In the genomic region with DNA sequence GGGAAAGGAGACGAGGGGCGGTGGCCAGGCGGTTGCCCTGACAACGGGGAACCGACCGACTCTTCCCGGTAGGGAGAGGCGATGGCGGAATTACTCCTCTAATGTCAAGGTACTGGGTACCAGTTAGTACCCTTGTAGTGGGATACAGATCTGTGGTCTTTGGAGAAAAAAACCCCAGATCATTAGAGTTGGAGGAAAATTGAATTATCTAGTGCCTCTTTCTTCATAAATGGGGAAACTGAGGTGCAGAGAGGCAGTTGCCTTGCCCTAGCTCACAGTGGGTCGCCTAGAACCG, we compare ENCODE assay signal across 8 cellular contexts. TPM values are rescaled to one million over a fixed set of nuclear protein-coding genes. Genes with fewer than 3 reads are reported as not detected.
DNase-seq lines count a peak whose midpoint lies in the region; ATAC-seq and TF ChIP-seq lines count a peak whose summit lies in the region.

No MANE protein-coding gene starts in this region.

- peaks cover 6% of the 10 kb centered on the region for H3K9me3 Mint-ChIP-seq in natural killer cell treated with Interleukin-12 subunit alpha and Interleukin-12 subunit beta and Interleukin-15 and Interleukin-18, amount 100 ng/mL, for 72 hours

- no peak for ATAC-seq in natural killer cell treated with Interleukin-12 subunit alpha and Interleukin-12 subunit beta and Interleukin-15 and Interleukin-18, amount 100 ng/mL, for 72 hours
- ATAC-seq in left colon, result no peak

- CTCF ChIA-PET in BJ (lab: Yijun Ruan, JAX), result interaction anchor here (0.6 to 1.7 kb wide), 7 partner anchors 9 to 144 kb away, joined by 3 to 8 read pairs (median 3); no protein-coding TSS in a partner anchor

- intact Hi-C loops in left colon (cut with DNase I, micrococcal nuclease), result no loop called here

- H4K20me1 ChIP-seq in OCI-LY3 (ENCODE audit: insufficient read depth, low read length), result no peaks in the 10 kb centered on the region

- H3K9me3 ChIP-seq in OCI-LY3 (ENCODE audit: insufficient read depth, low read length), result no peaks in the 10 kb centered on the region
- H3K9me3 ChIP-seq in endocrine pancreas (ENCODE audit: control insufficient read depth, low read length), result no peaks in the 10 kb centered on the region

- H3K4me1 ChIP-seq in OCI-LY3 (ENCODE audit: low read length) (peaks cover 13% of the 10 kb centered on the region), endocrine pancreas (ENCODE audit: control insufficient read depth, insufficient read depth, low read length) (peaks cover 10% of the 10 kb centered on the region)

- H3K27ac Mint-ChIP-seq in natural killer cell treated with Interleukin-12 subunit alpha and Interleukin-12 subunit beta and Interleukin-15 and Interleukin-18, amount 100 ng/mL, for 72 hours, result peak overlapping the region; percentile 87 to 96

- peaks cover 7% of the 10 kb centered on the region for H3K36me3 Mint-ChIP-seq in natural killer cell treated with Interleukin-12 subunit alpha and Interleukin-12 subunit beta and Interleukin-15 and Interleukin-18, amount 100 ng/mL, for 72 hours

- H2AFZ ChIP-seq in OCI-LY3 (ENCODE audit: low read depth, low read length), result peak overlapping the region; percentile 95

- H3K4me2 ChIP-seq in OCI-LY3 (ENCODE audit: low read length), result peak overlapping the region; percentile 88

- POLR2A ChIA-PET in BJ (lab: Charles Lee), result interaction anchor here (0.7 to 0.8 kb wide), 3 partner anchors 59 to 144 kb away, joined by 3 to 15 read pairs (median 10); partner anchors contain the start of gene COL16A1

- H3K27me3 Mint-ChIP-seq in natural killer cell treated with Interleukin-12 subunit alpha and Interleukin-12 subunit beta and Interleukin-15 and Interleukin-18, amount 100 ng/mL, for 72 hours, result no peaks in the 10 kb centered on the region

- H3K9ac ChIP-seq in OCI-LY3 (ENCODE audit: low read length), result peak overlapping the region; percentile 88
- peak overlapping the region; percentile 27 for H3K9ac ChIP-seq in endocrine pancreas (ENCODE audit: control insufficient read depth, insufficient read depth, low read length)

- peak overlapping the region; percentile 81 for H3K27ac ChIP-seq in OCI-LY3 (ENCODE audit: low read length)

- H3K4me3 ChIP-seq in BJ (ENCODE audit: low read depth, low read length), result peak overlapping the region; percentile 93
- H3K4me3 ChIP-seq in OCI-LY3 (ENCODE audit: low read length), result peak overlapping the region; percentile 81
- H3K4me3 ChIP-seq in endocrine pancreas (ENCODE audit: control insufficient read depth, insufficient read depth, low read length), result peak overlapping the region; percentile 71

- TF ChIP-seq CTCF in BJ (IDR thresholded peaks at IDR 0.05; ENCODE audit: insufficient read depth, low read depth, low read length) (no peak), OCI-LY3 (IDR thresholded peaks at IDR 0.05; ENCODE audit: low read depth, low read length) (no peak)

- no peaks in the 10 kb centered on the region for H3K27me3 ChIP-seq in BJ (ENCODE audit: control insufficient read depth, insufficient read depth, low read length)
- no peaks in the 10 kb centered on the region for H3K27me3 ChIP-seq in OCI-LY3 (ENCODE audit: low read depth, low read length)
- H3K27me3 ChIP-seq in endocrine pancreas (ENCODE audit: control insufficient read depth, insufficient read depth, low read length), result no peaks in the 10 kb centered on the region

- H3K36me3 ChIP-seq in BJ (ENCODE audit: control insufficient read depth, insufficient read depth, low read length), result no peaks in the 10 kb centered on the region
- H3K36me3 ChIP-seq in OCI-LY3 (replicated peaks; ENCODE audit: low read depth, low read length), result no peaks in the 10 kb centered on the region
- no peaks in the 10 kb centered on the region for H3K36me3 ChIP-seq in endocrine pancreas (ENCODE audit: control insufficient read depth, insufficient read depth, low read length)

- DNase-seq in BJ (ENCODE audit: low read depth) (no peak), MV-4-11 (lab: John Stamatoyannopoulos, UW) (no peak), left colon (no peak)
- DNase-seq in natural killer cell treated with Interleukin-12 subunit alpha and Interleukin-12 subunit beta and Interleukin-15 and Interleukin-18, amount 100 ng/mL, for 72 hours (ENCODE audit: low spot score), result no peak
- DNase-seq in stimulated activated CD4-positive, alpha-beta T cell treated with anti-CD3 and anti-CD28 coated beads, Interleukin-4, amount 100 ng/mL, for 1 hour, result no peak
- no peak for DNase-seq in activated CD4-positive, alpha-beta T cell treated with anti-CD3 and anti-CD28 coated beads, Interleukin-2, amount 50 U/mL, for 1 hour

- H3K79me2 ChIP-seq in OCI-LY3 (ENCODE audit: low read length), result peaks cover 27% of the 10 kb centered on the region

- H3K4me1 Mint-ChIP-seq in natural killer cell treated with Interleukin-12 subunit alpha and Interleukin-12 subunit beta and Interleukin-15 and Interleukin-18, amount 100 ng/mL, for 72 hours (ENCODE audit: low read depth in 2 of 2), result peaks cover 27 to 33% of the 10 kb centered on the region in 2 donors

- peak overlapping the region; percentile 92 for H3K4me3 Mint-ChIP-seq in natural killer cell treated with Interleukin-12 subunit alpha and Interleukin-12 subunit beta and Interleukin-15 and Interleukin-18, amount 100 ng/mL, for 72 hours

RNA-seq across cellular contexts. Expression of gene PEF1, which starts 0.5 kb away (rescaled TPM):
- 111 and 145 TPM in 2 replicates for polyA plus RNA-seq in BJ (2011; rRNA removed)
- 93.5 and 142 TPM in 2 replicates for polyA minus RNA-seq in BJ (2011; rRNA and poly(A)+ RNA removed)
- 10 to 100 TPM; 45.5 to 55.9 TPM for total RNA-seq in natural killer cell treated with Interleukin-12 subunit alpha and Interleukin-12 subunit beta and Interleukin-15 and Interleukin-18, amount 100 ng/mL, for 72 hours
- 10 to 100 TPM; 47.2 to 57.2 TPM for total RNA-seq in left colon

RNA-seq across cellular contexts. Expression of gene HCRTR1, which starts 27.7 kb away (rescaled TPM):
- not detected in 2 replicates for polyA plus RNA-seq in BJ (2011; rRNA removed)
- not detected in 2 replicates for polyA minus RNA-seq in BJ (2011; rRNA and poly(A)+ RNA removed)
- not detected for total RNA-seq in natural killer cell treated with Interleukin-12 subunit alpha and Interleukin-12 subunit beta and Interleukin-15 and Interleukin-18, amount 100 ng/mL, for 72 hours
- total RNA-seq in left colon, result under 1 TPM in 1 of 2 donors, not detected in 1; 0.14 TPM

RNA-seq across cellular contexts. Expression of gene COL16A1, which starts 58.6 kb away (rescaled TPM):
- 88.3 and 123 TPM in 2 replicates for polyA plus RNA-seq in BJ (2011; rRNA removed)
- polyA minus RNA-seq in BJ (2011; rRNA and poly(A)+ RNA removed), result 51.0 and 61.9 TPM in 2 replicates
- total RNA-seq in natural killer cell treated with Interleukin-12 subunit alpha and Interleukin-12 subunit beta and Interleukin-15 and Interleukin-18, amount 100 ng/mL, for 72 hours, result 1 to 10 TPM in 1 of 2 donors, under 1 TPM in 1; 0.73 to 1.6 TPM
- total RNA-seq in left colon, result 10 to 100 TPM; 15.7 to 23.3 TPM

Comparison
In these comparisons a context has a peak if more than half of its experiments do, and no peak if none do; other contexts are left out.
1. RNA of gene COL16A1, which starts 58.6 kb away (total RNA-seq): 15.7 to 23.3 TPM in left colon; 0.73 to 1.6 TPM in natural killer cell treated with Interleukin-12 subunit alpha and Interleukin-12 subunit beta and Interleukin-15 and Interleukin-18, amount 100 ng/mL, for 72 hours; every median in the first group is over 4 times any median in the second.
2. Peak in every context shown above with its lines, with median percentiles within 50 percentile points of each other: H3K4me3 ChIP-seq.